Comparison of ENCODE assay signal across 23 cellular contexts in the genomic region with DNA sequence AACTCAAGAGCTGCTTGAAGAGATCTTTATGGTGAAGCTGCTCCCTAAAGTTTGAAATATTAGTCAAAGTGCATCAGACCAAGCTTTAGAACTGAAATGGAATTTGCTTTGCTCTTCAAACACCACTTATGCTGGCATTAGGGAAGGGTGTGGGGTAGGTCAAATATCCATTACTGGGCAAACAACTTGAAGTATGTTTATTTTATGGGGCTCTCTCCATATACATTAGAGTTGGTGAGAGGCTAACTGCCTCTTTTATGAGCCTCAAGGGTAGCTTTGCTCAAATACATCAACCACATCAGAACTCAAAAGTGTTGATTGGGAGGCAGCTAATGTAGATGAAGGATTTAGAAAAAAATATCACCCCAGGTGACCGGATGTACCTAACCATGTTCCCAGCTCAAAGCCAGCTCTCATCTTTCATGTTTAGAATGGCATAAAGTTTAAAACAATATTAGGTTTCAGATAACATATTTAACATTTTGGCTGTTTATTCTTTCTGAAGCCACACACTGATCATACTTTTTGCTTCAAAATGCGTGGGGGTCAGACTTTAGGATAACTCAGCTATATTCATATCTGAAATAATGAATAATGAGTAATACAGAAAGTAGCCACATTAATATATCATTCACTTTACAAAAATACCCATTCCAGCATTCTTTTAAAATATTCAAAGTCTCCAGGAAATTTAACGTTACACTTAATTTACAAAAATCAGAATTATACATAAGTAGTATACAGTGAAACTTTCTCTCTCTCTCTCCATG.
DNase-seq lines count a peak whose midpoint lies in the region; ATAC-seq, FAIRE-seq and TF ChIP-seq lines count a peak whose summit lies in the region.
"Had no signal": no experiment of that assay in that cellular context is flagged by ENCODE, and none has a peak within 500 bp of the region (broad histone marks: within the 10 kb centered on the region; RNA-seq: fewer than 3 reads in every experiment).

No MANE protein-coding gene starts in this region.

- RAD21 ChIA-PET in GM12878 (lab: Charles Lee; ENCODE audit: unreplicated experiment) = interaction anchor here (0.9 to 1.9 kb wide), 3 partner anchors 91 to 207 kb away, joined by 3 to 4 read pairs (median 4); no protein-coding TSS in a partner anchor

- H3K27me3 ChIP-seq in GM06990 (replicated peaks; ENCODE audit: control insufficient read depth, insufficient read depth, low read length) (no peaks in the 10 kb centered on the region), GM12878 (replicated peaks in 1 of 2; ENCODE audit: control insufficient read depth in 2 of 2, insufficient read depth in 2 of 2, low read length in 1 of 2) (no peaks in the 10 kb centered on the region), thyroid gland (no peaks in the 10 kb centered on the region), sigmoid colon (no peaks in the 10 kb centered on the region)
- H3K27me3 ChIP-seq: ascending aorta, MG63 had no signal

- no peak overlapping the region for H3K4me2 ChIP-seq in GM12878 (ENCODE audit: control insufficient read depth, insufficient read depth)

- H3K79me2 ChIP-seq in GM12878 (ENCODE audit: control insufficient read depth, insufficient read depth, low read length) = no peaks in the 10 kb centered on the region

- H3K36me3 ChIP-seq in GM06990 (ENCODE audit: control insufficient read depth, insufficient read depth, low read length) (no peaks in the 10 kb centered on the region), GM12878 (ENCODE audit: control insufficient read depth in 2 of 2, insufficient read depth in 2 of 2, low read length in 1 of 2) (no peaks in the 10 kb centered on the region), thyroid gland (no peaks in the 10 kb centered on the region), sigmoid colon (no peaks in the 10 kb centered on the region)
- H3K36me3 ChIP-seq: ascending aorta, MG63 had no signal

- peak; percentile 7 for FAIRE-seq in GM12878 (lab: Jason Lieb, UNC)
- FAIRE-seq: H1 had no signal

- H3K4me1 ChIP-seq in GM12878 (ENCODE audit: control insufficient read depth, insufficient read depth, low read length) (no peaks in the 10 kb centered on the region), thyroid gland (peaks cover 5 to 9% of the 10 kb centered on the region in 2 donors), sigmoid colon (peaks cover 0 to 6% (median 0%) of the 10 kb centered on the region in 4 donors)
- H3K4me1 ChIP-seq: ascending aorta had no signal

- TF ChIP-seq CTCF in GM06990 (IDR thresholded peaks at IDR 0.05; ENCODE audit: insufficient read depth, low read length, poor library complexity, severe bottlenecking) = no peak
- TF ChIP-seq CTCF in GM12878 (IDR thresholded peaks at IDR 0.05 in 2 of 3, conservative IDR thresholded peaks at IDR 0.05 in 1 of 3; ENCODE audit: control insufficient read depth in 2 of 3, extremely low read depth in 1 of 3, insufficient read depth in 1 of 3, low read depth in 3 of 3, low read length in 3 of 3) = no peak
- TF ChIP-seq CTCF in thyroid gland (IDR thresholded peaks at IDR 0.05) = no peak
- TF ChIP-seq CTCF in sigmoid colon (IDR thresholded peaks at IDR 0.05) = no peak

- no peak for TF ChIP-seq RAD21 in GM12878 (IDR thresholded peaks at IDR 0.05; ENCODE audit: insufficient read depth, low read depth, low read length)

- in situ Hi-C loops in GM12878 (cut with MboI) = no loop called here

- no peak overlapping the region for H3K9ac ChIP-seq in GM12878 (ENCODE audit: control insufficient read depth, insufficient read depth, low read length)

- CTCF ChIA-PET in GM12878 (lab: Yijun Ruan, JAX) = interaction anchor here (0.6 to 2.0 kb wide), 6 partner anchors 12 to 370 kb away, joined by 3 to 5 read pairs (median 3); no protein-coding TSS in a partner anchor

- TF ChIP-seq POLR2A in GM12878 (IDR thresholded peaks at IDR 0.05; ENCODE audit: low read depth, low read length) = no peak
- TF ChIP-seq POLR2A in thyroid gland (IDR thresholded peaks at IDR 0.05) = no peak
- no peak for TF ChIP-seq POLR2A in sigmoid colon (IDR thresholded peaks at IDR 0.05)

- POLR2A ChIA-PET in GM12878 (lab: Charles Lee) = no interaction called here

- H3K9me3 ChIP-seq in GM12878 (replicated peaks; ENCODE audit: control insufficient read depth, insufficient read depth, low read length) (no peaks in the 10 kb centered on the region; the same call in 2 of the 3 replicates), thyroid gland (no peaks in the 10 kb centered on the region), sigmoid colon (no peaks in the 10 kb centered on the region)
- H3K9me3 ChIP-seq: ascending aorta had no signal

- intact Hi-C loops in GM12878 (cut with micrococcal nuclease; ENCODE audit: unreplicated experiment) (no loop called here), thyroid gland (cut with DNase I) (no loop called here), sigmoid colon (cut with DNase I) (no loop called here)

- BruUV-seq in GM12878 (replicated peaks; lab: Mats Ljungman, UMichigan) = no TSS peak

- no peak for TF ChIP-seq EP300 in GM12878 (IDR thresholded peaks at IDR 0.05; ENCODE audit: borderline replicate concordance in 1 of 2, control insufficient read depth in 1 of 2, low read depth in 2 of 2, low read length in 2 of 2)
- no peak for TF ChIP-seq EP300 in sigmoid colon (IDR thresholded peaks at IDR 0.05)

- H3K27ac ChIP-seq in GM12878 (ENCODE audit: control insufficient read depth, insufficient read depth) (no peak overlapping the region), thyroid gland (no peak overlapping the region), sigmoid colon (no peak overlapping the region)
- H3K27ac ChIP-seq: ascending aorta, C4-2B had no signal

- SMC1A ChIA-PET in GM12878 (lab: Charles Lee; ENCODE audit: uncharacterized antibody, unreplicated experiment) = interaction anchor here (0.7 to 2.8 kb wide), 14 partner anchors 13 to 342 kb away, joined by 3 to 11 read pairs (median 4); no protein-coding TSS in a partner anchor

- peak; percentile 57 for ATAC-seq in GM12878
- no peak for ATAC-seq in GM19328 (IDR thresholded peaks at IDR 0.05; ENCODE audit: unreplicated experiment)
- ATAC-seq: activated CD8-positive, alpha-beta memory T cell treated with anti-CD3 and anti-CD28 coated beads, Interleukin-2, amount 10 ng/mL, durations not matched to agents 7 days and 5 days; activated naive CD4-positive, alpha-beta T cell treated with anti-CD3 and anti-CD28 coated beads, Interleukin-2, amount 50 U/mL, for 72 hours; stimulated activated naive CD8-positive, alpha-beta T cell treated with anti-CD3 and anti-CD28 coated beads, Interleukin-15, Interleukin-2, amounts not matched to agents 100 U/mL and 50 U/mL, for 24 hours; T-helper 17 cell had no signal

- WGBS in GM12878 (ENCODE audit: insufficient coverage, insufficient replicate concordance, low lambda C conversion rate, missing lambda C conversion rate) = 37% methylated on average over 3 of the region's 3 CpGs
- 68 to 77% methylated on average over 3 of the region's 3 CpGs for WGBS in thyroid gland, 2 donors
- WGBS in sigmoid colon, 2 donors = 80 to 86% methylated on average over 3 of the region's 3 CpGs

- DNase-seq in GM06990 (ENCODE audit: extremely low read depth, insufficient read length) (peak; percentile 9), NCI-H1417 (lab: John Stamatoyannopoulos, UW) (peak; percentile 58 to 95 (median 92)), NCI-H226 (peak; percentile 32), GM12878 (ENCODE audit: low read depth, low spot score) (no peak), thyroid gland (no peak), sigmoid colon (no peak)
- DNase-seq in activated naive CD4-positive, alpha-beta T cell treated with anti-CD3 and anti-CD28 coated beads, Interleukin-2, amount 50 U/mL, for 16 hours = no peak
- DNase-seq: activated CD4-positive, alpha-beta T cell treated with anti-CD3 and anti-CD28 coated beads, Interleukin-2, amount 10 ng/mL, durations not matched to agents 24 days and 14 days; activated CD8-positive, alpha-beta memory T cell treated with anti-CD3 and anti-CD28 coated beads, Interleukin-2, amount 10 ng/mL, durations not matched to agents 7 days and 5 days; central memory CD4-positive, alpha-beta T cell; head of caudate nucleus; mesendoderm; MG63; NCI-H2171; retina; stimulated activated CD4-positive, alpha-beta T cell treated with anti-CD3 and anti-CD28 coated beads, Interleukin-2, amount 100 ng/mL, for 48 hours; stimulated activated naive CD8-positive, alpha-beta T cell treated with anti-CD3 and anti-CD28 coated beads, Interleukin-15, Interleukin-2, amounts not matched to agents 100 U/mL and 50 U/mL, for 24 hours; T-helper 17 cell had no signal

- H2AFZ ChIP-seq in GM12878 (ENCODE audit: control insufficient read depth, low read depth, low read length) = no peak overlapping the region

- no peak overlapping the region for H3K4me3 ChIP-seq in GM06990 (replicated peaks; ENCODE audit: low read depth, low read length)
- no peak overlapping the region for H3K4me3 ChIP-seq in GM12878
- no peak overlapping the region for H3K4me3 ChIP-seq in thyroid gland (replicated peaks in 1 of 3)
- no peak overlapping the region for H3K4me3 ChIP-seq in sigmoid colon
- H3K4me3 ChIP-seq: ascending aorta, MG63 had no signal

- no peaks in the 10 kb centered on the region for H4K20me1 ChIP-seq in GM12878 (ENCODE audit: control insufficient read depth, insufficient read depth)

TF ChIP-seq in GM12878, 131 proteins besides CTCF, POLR2A, EP300 and RAD21 (continues in another document):
- peak; percentile 75; the same call in 1 of the 2 replicates for TF ChIP-seq NFIC (IDR thresholded peaks at IDR 0.05; ENCODE audit: low read depth, low read length)
- TF ChIP-seq JUNB (IDR thresholded peaks at IDR 0.05) = peak; percentile 83
- no peak for TF ChIP-seq JUND (IDR thresholded peaks at IDR 0.05; ENCODE audit: low read depth, low read length)
- peak; percentile 43; the same call in 1 of the 2 replicates for TF ChIP-seq RUNX3 (IDR thresholded peaks at IDR 0.05; ENCODE audit: low read length)
- no peak for TF ChIP-seq SUZ12 (IDR thresholded peaks at IDR 0.05; ENCODE audit: unreplicated experiment)
- peak; percentile 18; the same call in 1 of the 2 replicates for TF ChIP-seq CREM (IDR thresholded peaks at IDR 0.05; ENCODE audit: low read depth)
- TF ChIP-seq SMARCA5 (IDR thresholded peaks at IDR 0.05) = no peak
- no peak for TF ChIP-seq TAF1 (IDR thresholded peaks at IDR 0.05; ENCODE audit: borderline replicate concordance, low read depth, low read length)
- TF ChIP-seq, protein P1, sequence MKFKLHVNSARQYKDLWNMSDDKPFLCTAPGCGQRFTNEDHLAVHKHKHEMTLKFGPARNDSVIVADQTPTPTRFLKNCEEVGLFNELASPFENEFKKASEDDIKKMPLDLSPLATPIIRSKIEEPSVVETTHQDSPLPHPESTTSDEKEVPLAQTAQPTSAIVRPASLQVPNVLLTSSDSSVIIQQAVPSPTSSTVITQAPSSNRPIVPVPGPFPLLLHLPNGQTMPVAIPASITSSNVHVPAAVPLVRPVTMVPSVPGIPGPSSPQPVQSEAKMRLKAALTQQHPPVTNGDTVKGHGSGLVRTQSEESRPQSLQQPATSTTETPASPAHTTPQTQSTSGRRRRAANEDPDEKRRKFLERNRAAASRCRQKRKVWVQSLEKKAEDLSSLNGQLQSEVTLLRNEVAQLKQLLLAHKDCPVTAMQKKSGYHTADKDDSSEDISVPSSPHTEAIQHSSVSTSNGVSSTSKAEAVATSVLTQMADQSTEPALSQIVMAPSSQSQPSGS (IDR thresholded peaks at IDR 0.05; ENCODE audit: low read length) = peak; percentile 46
- TF ChIP-seq SMC3 (IDR thresholded peaks at IDR 0.05; ENCODE audit: borderline replicate concordance, low read length) = no peak

Comparison
In these comparisons a context has a peak if more than half of its experiments do, and no peak if none do; other contexts are left out.
1. DNase-seq: peak in GM06990 (single experiment), NCI-H1417 (3 of 3) and NCI-H226 (single experiment); none in GM12878 (single experiment), thyroid gland (0 of 2), sigmoid colon (single experiment) and activated naive CD4-positive, alpha-beta T cell treated with anti-CD3 and anti-CD28 coated beads, Interleukin-2, amount 50 U/mL, for 16 hours (single experiment).